18 cellular contexts compared by ENCODE assay signal in the genomic region with DNA sequence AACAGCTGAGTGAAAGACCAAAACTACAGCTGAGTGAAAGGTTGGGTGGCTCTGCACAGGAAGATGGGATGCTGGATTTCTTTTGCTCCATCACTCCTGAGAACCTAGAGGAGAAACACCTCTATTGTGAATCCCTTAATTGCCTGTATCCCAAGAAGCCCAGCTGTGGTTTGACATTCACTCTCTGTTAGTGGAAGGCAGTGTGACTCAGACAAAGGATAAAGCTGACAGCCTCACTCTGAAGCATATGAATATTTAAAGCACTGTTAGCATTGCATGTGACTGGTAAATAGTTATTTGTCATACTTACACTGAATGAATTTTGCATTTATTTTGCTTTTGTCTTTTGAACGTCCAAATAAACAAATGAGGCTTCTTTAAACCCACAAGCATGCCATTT.
DNase-seq lines count a peak whose midpoint lies in the region; ATAC-seq, FAIRE-seq and TF ChIP-seq lines count a peak whose summit lies in the region.
"Had no signal": no experiment of that assay in that cellular context is flagged by ENCODE, and none has a peak within 500 bp of the region (broad histone marks: within the 10 kb centered on the region; RNA-seq: fewer than 3 reads in every experiment).

No MANE protein-coding gene starts in this region.

- CTCF ChIA-PET in HEK293T (lab: Yijun Ruan, JAX) = interaction anchor here (0.9 kb wide), 1 partner anchor 16 kb away, joined by 3 read pairs; no protein-coding TSS in a partner anchor

- H3K27ac ChIP-seq in osteoblast (ENCODE audit: low read depth, low read length) = no peak overlapping the region
- H3K27ac ChIP-seq: gastrocnemius medialis, PC-9, thoracic aorta had no signal

- H4K20me1 ChIP-seq in osteoblast (ENCODE audit: insufficient read depth, low read length) = no peaks in the 10 kb centered on the region

- H3K9me3 ChIP-seq in osteoblast (ENCODE audit: low read depth, low read length) (no peaks in the 10 kb centered on the region), MG63 (no peaks in the 10 kb centered on the region)
- H3K9me3 ChIP-seq: gastrocnemius medialis, thoracic aorta had no signal

- no peak for TF ChIP-seq CTCF in osteoblast (IDR thresholded peaks at IDR 0.05; ENCODE audit: extremely low read depth, low read depth, low read length)

- H3K4me3 ChIP-seq in osteoblast (ENCODE audit: insufficient read depth, low read length) (no peak overlapping the region), MG63 (no peak overlapping the region)
- H3K4me3 ChIP-seq: gastrocnemius medialis, PC-9, thoracic aorta had no signal

- no peak for TF ChIP-seq POLR2A in GM12892 (IDR thresholded peaks at IDR 0.05; ENCODE audit: low read depth, low read length)

- no peak overlapping the region for H2AFZ ChIP-seq in osteoblast (ENCODE audit: low read length)
- H2AFZ ChIP-seq: PC-9 had no signal

- H3K4me2 ChIP-seq in osteoblast (ENCODE audit: insufficient read depth, low read length) = no peak overlapping the region
- H3K4me2 ChIP-seq: PC-9 had no signal

- DNase-seq in GM12892 (ENCODE audit: insufficient read length) (no peak), RPMI7951 (ENCODE audit: low read depth) (peak; percentile 7), fibroblast of gingiva (ENCODE audit: low read depth) (peak; percentile 36), osteoblast (ENCODE audit: insufficient read length, low spot score, missing footprints) (peak; percentile 56), MG63 (no peak), NCI-H2227 (lab: John Stamatoyannopoulos, UW; ENCODE audit: unreplicated experiment) (no peak), HEK293T (ENCODE audit: extremely low spot score) (no peak)
- DNase-seq: activated CD8-positive, alpha-beta T cell treated with anti-CD3 and anti-CD28 coated beads for 36 hours; COR-L47; gastrocnemius medialis; kidney glomerular epithelial cell; MM.1S; NCI-H446 treated with DMSO at 0.1 percent for 48 hours; PC-9; T1000 had no signal

- no peaks in the 10 kb centered on the region for H3K36me3 ChIP-seq in osteoblast (ENCODE audit: insufficient read depth, low read length)
- H3K36me3 ChIP-seq in MG63 = no peaks in the 10 kb centered on the region
- H3K36me3 ChIP-seq: gastrocnemius medialis, thoracic aorta had no signal

- peak; percentile 33 for FAIRE-seq in GM12892 (lab: Jason Lieb, UNC)
- FAIRE-seq: colon had no signal

- no peak for ATAC-seq in HG03135 (IDR thresholded peaks at IDR 0.05; ENCODE audit: unreplicated experiment)
- ATAC-seq: activated CD8-positive, alpha-beta T cell treated with anti-CD3 and anti-CD28 coated beads for 36 hours; gastrocnemius medialis had no signal

- POLR2A ChIA-PET in HEK293T (lab: Yijun Ruan, JAX) = no interaction called here

- H3K4me1 ChIP-seq in osteoblast (ENCODE audit: insufficient read depth, low read length) = peaks cover 23% of the 10 kb centered on the region
- H3K4me1 ChIP-seq: gastrocnemius medialis had no signal

- H3K79me2 ChIP-seq in osteoblast (ENCODE audit: insufficient read depth, low read length) = no peaks in the 10 kb centered on the region

- H3K27me3 ChIP-seq in osteoblast (ENCODE audit: insufficient read depth, low read length) = no peaks in the 10 kb centered on the region
- no peaks in the 10 kb centered on the region for H3K27me3 ChIP-seq in MG63
- H3K27me3 ChIP-seq: gastrocnemius medialis had no signal

TF ChIP-seq in HEK293T, 16 proteins besides CTCF, POLR2A, EP300 and RAD21:
- TF ChIP-seq TARDBP (IDR thresholded peaks at IDR 0.05) = no peak
- TF ChIP-seq, protein P1, sequence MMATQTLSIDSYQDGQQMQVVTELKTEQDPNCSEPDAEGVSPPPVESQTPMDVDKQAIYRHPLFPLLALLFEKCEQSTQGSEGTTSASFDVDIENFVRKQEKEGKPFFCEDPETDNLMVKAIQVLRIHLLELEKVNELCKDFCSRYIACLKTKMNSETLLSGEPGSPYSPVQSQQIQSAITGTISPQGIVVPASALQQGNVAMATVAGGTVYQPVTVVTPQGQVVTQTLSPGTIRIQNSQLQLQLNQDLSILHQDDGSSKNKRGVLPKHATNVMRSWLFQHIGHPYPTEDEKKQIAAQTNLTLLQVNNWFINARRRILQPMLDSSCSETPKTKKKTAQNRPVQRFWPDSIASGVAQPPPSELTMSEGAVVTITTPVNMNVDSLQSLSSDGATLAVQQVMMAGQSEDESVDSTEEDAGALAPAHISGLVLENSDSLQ (IDR thresholded peaks at IDR 0.05) = no peak

Comparison
In these comparisons a context has a peak if more than half of its experiments do, and no peak if none do; other contexts are left out.
1. DNase-seq: peak in RPMI7951 (single experiment), fibroblast of gingiva (single experiment) and osteoblast (single experiment); none in GM12892 (single experiment), MG63 (single experiment), NCI-H2227 (single experiment) and HEK293T (single experiment).